In the genomic region with DNA sequence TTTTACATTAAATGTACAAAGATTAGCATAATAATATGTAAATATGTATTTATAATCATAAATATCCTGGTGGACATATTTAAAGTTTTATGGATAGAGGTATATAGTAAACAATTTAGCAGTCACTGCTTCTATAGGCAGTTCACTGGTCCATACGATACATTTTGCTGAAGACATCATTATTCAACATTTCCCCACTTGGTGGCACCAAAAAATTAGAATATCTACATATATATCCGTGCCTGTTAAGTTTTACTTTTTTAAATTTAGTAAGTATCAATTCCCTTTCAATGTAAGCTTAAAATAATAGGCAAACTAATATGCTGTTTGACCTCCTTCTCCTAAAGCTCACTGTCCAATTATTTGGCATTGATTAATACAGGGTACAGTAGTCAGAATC, we compare ENCODE assay signal across 8 cellular contexts.
A peak's percentile ranks its signal among the peaks of the same experiment; 100 is the strongest.
DNase-seq lines count a peak whose midpoint lies in the region; ATAC-seq, FAIRE-seq and TF ChIP-seq lines count a peak whose summit lies in the region.

No MANE protein-coding gene starts in this region.

- DNase-seq in CD8-positive, alpha-beta T cell = no peak
- DNase-seq in fibroblast of mammary gland (ENCODE audit: low read depth) (peak; percentile 21), posterior vena cava (ENCODE audit: low spot score) (no peak), NK-92 (lab: John Stamatoyannopoulos, UW; ENCODE audit: unreplicated experiment) (no peak), RCC 7860 (ENCODE audit: low spot score) (no peak), HuH-7 (ENCODE audit: low spot score) (no peak)

- TF ChIP-seq CTCF in CD8-positive, alpha-beta T cell (IDR thresholded peaks at IDR 0.05) = peak; percentile 26
- TF ChIP-seq CTCF in LNCAP (IDR thresholded peaks at IDR 0.05) (peak; percentile 44; the same call in 1 of the 2 replicates), fibroblast of mammary gland (conservative IDR thresholded peaks at IDR 0.05; ENCODE audit: control insufficient read depth, insufficient read depth, low read depth, low read length) (peak; percentile 10)

- CTCF ChIA-PET in CD8-positive, alpha-beta T cell (lab: Charles Lee) = interaction anchor here (0.5 to 1.0 kb wide), 4 partner anchors 9 to 315 kb away, joined by 3 to 4 read pairs (median 3); a partner anchor contains a TSS

- intact Hi-C loops in CD8-positive, alpha-beta T cell (cut with DNase I, micrococcal nuclease) = loop anchor here (2.0 to 5.0 kb wide), 4 partner anchors 65 to 375 kb away; a partner anchor contains a TSS
- intact Hi-C loops in posterior vena cava (cut with DNase I) = no loop called here

- H3K27ac ChIP-seq in CD8-positive, alpha-beta T cell (ENCODE audit: low read depth, low read length) = no peak overlapping the region

- POLR2A ChIA-PET in CD8-positive, alpha-beta T cell (lab: Charles Lee) = interaction anchor here (1.3 kb wide), 1 partner anchor 135 kb away, joined by 3 read pairs; no protein-coding TSS in a partner anchor

- H3K27me3 Mint-ChIP-seq in CD8-positive, alpha-beta T cell (ENCODE audit: low read depth) = no peaks in the 10 kb centered on the region

- H3K4me3 ChIP-seq in CD8-positive, alpha-beta T cell (ENCODE audit: low read depth, low read length) = no peak overlapping the region
- no peak overlapping the region for H3K4me3 ChIP-seq in fibroblast of mammary gland (ENCODE audit: control insufficient read depth, low read depth, low read length)

- H3K27ac Mint-ChIP-seq in CD8-positive, alpha-beta T cell = no peak overlapping the region

- FAIRE-seq in RCC 7860 (lab: Jason Lieb, UNC) = no peak

- H3K36me3 ChIP-seq in CD8-positive, alpha-beta T cell (ENCODE audit: insufficient read depth, low read length) = no peaks in the 10 kb centered on the region

- H3K4me1 ChIP-seq in CD8-positive, alpha-beta T cell (ENCODE audit: insufficient read depth, low read length) = no peaks in the 10 kb centered on the region

- no peaks in the 10 kb centered on the region for H3K9me3 Mint-ChIP-seq in CD8-positive, alpha-beta T cell

- no peak overlapping the region for H3K4me3 Mint-ChIP-seq in CD8-positive, alpha-beta T cell

- no peaks in the 10 kb centered on the region for H3K9me3 ChIP-seq in CD8-positive, alpha-beta T cell (ENCODE audit: low read length)

- no peaks in the 10 kb centered on the region for H3K27me3 ChIP-seq in CD8-positive, alpha-beta T cell (ENCODE audit: insufficient read depth, low read length)

- no peaks in the 10 kb centered on the region for H3K4me1 Mint-ChIP-seq in CD8-positive, alpha-beta T cell (ENCODE audit: low read depth)

- peaks cover 28% of the 10 kb centered on the region for H3K36me3 Mint-ChIP-seq in CD8-positive, alpha-beta T cell

- no peak for ATAC-seq in CD8-positive, alpha-beta T cell
- ATAC-seq in GM21367 (IDR thresholded peaks at IDR 0.05; ENCODE audit: unreplicated experiment) = peak; percentile 76

Comparison
In these comparisons a context has a peak if more than half of its experiments do, and no peak if none do; other contexts are left out.
1. intact Hi-C loops: an anchor here in CD8-positive, alpha-beta T cell (2.0 to 5.0 kb wide); none called in posterior vena cava.